Comparison of ENCODE assay signal across 22 cellular contexts in the genomic region with DNA sequence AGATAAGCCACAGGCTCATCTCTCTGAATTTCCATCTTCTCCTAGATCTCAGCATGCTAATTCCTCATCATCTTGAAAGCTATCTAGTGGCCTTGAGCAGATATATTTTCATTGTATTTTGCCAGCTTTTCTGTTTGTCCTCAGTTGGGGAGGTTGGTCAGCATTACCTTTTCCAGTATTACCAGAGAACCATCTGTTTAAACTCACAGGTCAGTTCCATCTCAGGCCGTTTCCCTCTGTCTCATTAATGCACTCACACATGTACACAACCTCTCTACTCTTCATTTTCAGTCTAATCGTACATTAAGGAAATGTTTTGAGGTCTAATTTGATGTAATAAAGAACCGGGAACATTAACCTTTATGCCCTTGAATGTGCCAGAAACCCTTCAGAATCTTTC. TPM values are rescaled to one million over a fixed set of nuclear protein-coding genes. Genes with fewer than 3 reads are reported as not detected.
DNase-seq lines count a peak whose midpoint lies in the region; ATAC-seq and TF ChIP-seq lines count a peak whose summit lies in the region.
"Had no signal": no experiment of that assay in that cellular context is flagged by ENCODE, and none has a peak within 500 bp of the region (broad histone marks: within the 10 kb centered on the region; RNA-seq: fewer than 3 reads in every experiment).

No MANE protein-coding gene starts in this region.

- no peak overlapping the region for H3K4me3 Mint-ChIP-seq in activated naive CD4-positive, alpha-beta T cell treated with anti-CD3 and anti-CD28 coated beads, Interleukin-2, amount 10 ng/mL, durations not matched to agents 7 days and 5 days
- no peak overlapping the region for H3K4me3 Mint-ChIP-seq in activated naive CD4-positive, alpha-beta T cell treated with anti-CD3 and anti-CD28 coated beads for 36 hours
- H3K4me3 Mint-ChIP-seq: dendritic cell treated with granulocyte-macrophage colony-stimulating factor and Interleukin-4, amounts not matched to agents 40 ng/mL and 50 ng/mL, for 4 days; immature natural killer cell had no signal

- H3K9me2 ChIP-seq in OCI-LY1 (ENCODE audit: low read depth, low read length) (no peaks in the 10 kb centered on the region), SK-N-SH (no peaks in the 10 kb centered on the region)

- H2AFZ ChIP-seq in OCI-LY1 (ENCODE audit: low read length) = no peak overlapping the region
- H2AFZ ChIP-seq in SK-N-SH (ENCODE audit: low read depth) = no peak overlapping the region

- H3K27ac Mint-ChIP-seq in activated naive CD4-positive, alpha-beta T cell treated with anti-CD3 and anti-CD28 coated beads, Interleukin-2, amount 10 ng/mL, durations not matched to agents 7 days and 5 days = peak overlapping the region; percentile 3
- no peak overlapping the region for H3K27ac Mint-ChIP-seq in activated naive CD4-positive, alpha-beta T cell treated with anti-CD3 and anti-CD28 coated beads for 36 hours
- H3K27ac Mint-ChIP-seq: activated T-helper 2 cell treated with anti-CD3 and anti-CD28 coated beads, Interferon-gamma antibody, Interleukin-2, Interleukin-4, amounts not matched to agents 10 μg/mL and 5 μg/mL and 100 μg/mL, durations not matched to agents 14 hours and 24 hours and 36 hours; dendritic cell treated with granulocyte-macrophage colony-stimulating factor and Interleukin-4, amounts not matched to agents 40 ng/mL and 50 ng/mL, for 4 days had no signal

- intact Hi-C loops in activated naive CD4-positive, alpha-beta T cell treated with anti-CD3 and anti-CD28 coated beads for 36 hours (cut with micrococcal nuclease) = no loop called here
- intact Hi-C loops in esophagus muscularis mucosa (cut with DNase I) = no loop called here

- H3F3A ChIP-seq in OCI-LY1 (ENCODE audit: insufficient read depth, low read length) (no peaks in the 10 kb centered on the region), SK-N-SH (replicated peaks; ENCODE audit: insufficient read depth) (peaks cover 8% of the 10 kb centered on the region)

- H3K4me2 ChIP-seq in OCI-LY1 (ENCODE audit: low read length) (peak overlapping the region; percentile 44), SK-N-SH (no peak overlapping the region)
- H3K4me2 ChIP-seq: A549 had no signal

- no peaks in the 10 kb centered on the region for H3K9me3 Mint-ChIP-seq in activated naive CD4-positive, alpha-beta T cell treated with anti-CD3 and anti-CD28 coated beads, Interleukin-2, amount 10 ng/mL, durations not matched to agents 7 days and 5 days
- H3K9me3 Mint-ChIP-seq in activated naive CD4-positive, alpha-beta T cell treated with anti-CD3 and anti-CD28 coated beads for 36 hours = no peaks in the 10 kb centered on the region
- H3K9me3 Mint-ChIP-seq: activated T-helper 2 cell treated with anti-CD3 and anti-CD28 coated beads, Interferon-gamma antibody, Interleukin-2, Interleukin-4, amounts not matched to agents 10 μg/mL and 5 μg/mL and 100 μg/mL, durations not matched to agents 14 hours and 24 hours and 36 hours; dendritic cell treated with granulocyte-macrophage colony-stimulating factor and Interleukin-4, amounts not matched to agents 40 ng/mL and 50 ng/mL, for 4 days; immature natural killer cell had no signal

- H3K79me2 ChIP-seq in OCI-LY1 (ENCODE audit: insufficient read depth, low read length) = 0 out of 2 replicates have a peak, but pooled peaks cover 7% of the 10 kb centered on the region
- peaks cover 41% of the 10 kb centered on the region for H3K79me2 ChIP-seq in SK-N-SH (ENCODE audit: insufficient read depth)

- peaks cover 18% of the 10 kb centered on the region for H3K4me1 Mint-ChIP-seq in activated naive CD4-positive, alpha-beta T cell treated with anti-CD3 and anti-CD28 coated beads, Interleukin-2, amount 10 ng/mL, durations not matched to agents 7 days and 5 days
- H3K4me1 Mint-ChIP-seq in activated naive CD4-positive, alpha-beta T cell treated with anti-CD3 and anti-CD28 coated beads for 36 hours (ENCODE audit: low read depth) = peaks cover 18% of the 10 kb centered on the region

- peaks cover 54% of the 10 kb centered on the region for H3K36me3 Mint-ChIP-seq in activated naive CD4-positive, alpha-beta T cell treated with anti-CD3 and anti-CD28 coated beads, Interleukin-2, amount 10 ng/mL, durations not matched to agents 7 days and 5 days
- peaks cover 30% of the 10 kb centered on the region for H3K36me3 Mint-ChIP-seq in activated naive CD4-positive, alpha-beta T cell treated with anti-CD3 and anti-CD28 coated beads for 36 hours (ENCODE audit: low read depth)

- H3K27me3 Mint-ChIP-seq in activated naive CD4-positive, alpha-beta T cell treated with anti-CD3 and anti-CD28 coated beads, Interleukin-2, amount 10 ng/mL, durations not matched to agents 7 days and 5 days = no peaks in the 10 kb centered on the region
- H3K27me3 Mint-ChIP-seq in activated naive CD4-positive, alpha-beta T cell treated with anti-CD3 and anti-CD28 coated beads for 36 hours (ENCODE audit: low read depth) = no peaks in the 10 kb centered on the region
- H3K27me3 Mint-ChIP-seq: dendritic cell treated with granulocyte-macrophage colony-stimulating factor and Interleukin-4, amounts not matched to agents 40 ng/mL and 50 ng/mL, for 4 days had no signal

- H3K4me3 ChIP-seq in OCI-LY1 (ENCODE audit: low read depth, low read length, poor library complexity, severe bottlenecking) (no peak overlapping the region), esophagus muscularis mucosa (no peak overlapping the region), stomach smooth muscle (ENCODE audit: low read length in 2 of 2) (peak overlapping the region in 1 of 2 donors; percentile 8), SK-N-SH (ENCODE audit: low read depth in 2 of 2, low read length in 1 of 2) (no peak overlapping the region)
- H3K4me3 ChIP-seq: A549, adrenal gland, cardiac muscle cell, stomach had no signal

- H4K20me1 ChIP-seq in OCI-LY1 (ENCODE audit: insufficient read depth, low read length) (no peaks in the 10 kb centered on the region), SK-N-SH (ENCODE audit: insufficient read depth) (no peaks in the 10 kb centered on the region)

- H3K27me3 ChIP-seq in OCI-LY1 (ENCODE audit: insufficient read depth, low read length) = no peaks in the 10 kb centered on the region
- no peaks in the 10 kb centered on the region for H3K27me3 ChIP-seq in esophagus muscularis mucosa
- H3K27me3 ChIP-seq in stomach smooth muscle (ENCODE audit: control insufficient read depth in 1 of 2, insufficient read depth in 2 of 2, low read length in 2 of 2) = no peaks in the 10 kb centered on the region
- no peaks in the 10 kb centered on the region for H3K27me3 ChIP-seq in SK-N-SH (ENCODE audit: insufficient read depth)
- H3K27me3 ChIP-seq: adrenal gland, cardiac muscle cell, stomach had no signal

- 37% methylated on average over 3 of the region's 3 CpGs for WGBS in esophagus muscularis mucosa
- 58% methylated on average over 3 of the region's 3 CpGs for whole genome bisulfite sequencing in SK-N-SH (ENCODE audit: low lambda C conversion rate)

- TF ChIP-seq CTCF in OCI-LY1 (IDR thresholded peaks at IDR 0.05; ENCODE audit: low read length) (no peak), esophagus muscularis mucosa (IDR thresholded peaks at IDR 0.05) (no peak), SK-N-SH (IDR thresholded peaks at IDR 0.05) (no peak)

- no peak for DNase-seq in activated naive CD4-positive, alpha-beta T cell treated with anti-CD3 and anti-CD28 coated beads, Interleukin-2, amount 10 ng/mL, durations not matched to agents 7 days and 5 days
- no peak for DNase-seq in activated naive CD4-positive, alpha-beta T cell treated with anti-CD3 and anti-CD28 coated beads for 36 hours
- DNase-seq in esophagus muscularis mucosa (ENCODE audit: extremely low spot score) (no peak), NCI-H1092 (lab: John Stamatoyannopoulos, UW) (no peak), SK-N-SH (no peak)
- DNase-seq: adrenal gland; immature natural killer cell; NCI-H1694 treated with DMSO at 0.1 percent for 48 hours; NCI-H2227 treated with DMSO at 0.1 percent for 48 hours; NCI-H82; small intestine; stimulated activated CD4-positive, alpha-beta T cell treated with anti-CD3 and anti-CD28 coated beads, Interleukin-2, amount 100 ng/mL, for 48 hours; stomach; T-helper 9 cell had no signal

- no peak for TF ChIP-seq RAD21 in SK-N-SH (IDR thresholded peaks at IDR 0.05; ENCODE audit: low read length)

- TF ChIP-seq POLR2A in esophagus muscularis mucosa (IDR thresholded peaks at IDR 0.05; ENCODE audit: low read depth) = no peak

- no peak for TF ChIP-seq EP300 in esophagus muscularis mucosa (IDR thresholded peaks at IDR 0.05)
- no peak for TF ChIP-seq EP300 in SK-N-SH (IDR thresholded peaks at IDR 0.05; ENCODE audit: borderline replicate concordance in 1 of 2, low read depth in 1 of 2, low read length in 1 of 2)

- H3K27ac ChIP-seq in OCI-LY1 (ENCODE audit: low read depth, low read length, poor library complexity, severe bottlenecking) (peak overlapping the region; percentile 84), esophagus muscularis mucosa (replicated peaks in 1 of 4) (peak overlapping the region in 3 of 4 donors; percentile 36 to 50 (median 41)), stomach smooth muscle (ENCODE audit: low read length) (peak overlapping the region; percentile 46), SK-N-SH (ENCODE audit: low read depth in 2 of 2, low read length in 1 of 2) (no peak overlapping the region; a peak in 1 of 4 replicates)
- H3K27ac ChIP-seq: A549, adrenal gland, cardiac muscle cell had no signal

- ATAC-seq in GM18861 (IDR thresholded peaks at IDR 0.05; ENCODE audit: unreplicated experiment) = no peak
- ATAC-seq: A549, SK-N-SH treated with all-trans-retinoic acid at 6 μM for 48 hours had no signal

- H3K9me3 ChIP-seq in OCI-LY1 (ENCODE audit: low read length) (no peaks in the 10 kb centered on the region), esophagus muscularis mucosa (no peaks in the 10 kb centered on the region), stomach smooth muscle (ENCODE audit: control insufficient read depth in 2 of 2, low read length in 2 of 2) (no peaks in the 10 kb centered on the region), SK-N-SH (no peaks in the 10 kb centered on the region)
- H3K9me3 ChIP-seq: A549, adrenal gland, stomach had no signal

- H3K4me1 ChIP-seq in OCI-LY1 (ENCODE audit: insufficient read depth, low read length, severe bottlenecking) (peaks cover 52% of the 10 kb centered on the region), esophagus muscularis mucosa (peaks cover 0 to 52% (median 44%) of the 10 kb centered on the region in 4 donors), stomach smooth muscle (ENCODE audit: control insufficient read depth, insufficient read depth, low read length) (peaks cover 12% of the 10 kb centered on the region), SK-N-SH (ENCODE audit: control insufficient read depth in 1 of 2, insufficient read depth in 2 of 2, low read depth in 1 of 2, low read length in 1 of 2) (peaks cover 0 to 10% of the 10 kb centered on the region in 2 experiments; a peak in 3 of 4 replicates)
- H3K4me1 ChIP-seq: A549, adrenal gland had no signal

- H3K9ac ChIP-seq in OCI-LY1 (ENCODE audit: low read length) (peak overlapping the region; percentile 7; the same call in 1 of the 2 replicates), stomach smooth muscle (ENCODE audit: low read length in 2 of 2) (peak overlapping the region in 1 of 2 donors; percentile 19), SK-N-SH (no peak overlapping the region)

- POLR2A ChIA-PET in SK-N-SH (lab: Yijun Ruan, JAX) = no interaction called here

- peaks cover 77% of the 10 kb centered on the region for H3K36me3 ChIP-seq in OCI-LY1 (ENCODE audit: insufficient read depth, low read length)
- H3K36me3 ChIP-seq in esophagus muscularis mucosa = peaks cover 23 to 79% (median 53%) of the 10 kb centered on the region in 4 donors
- H3K36me3 ChIP-seq in stomach smooth muscle (ENCODE audit: control insufficient read depth in 2 of 2, insufficient read depth in 2 of 2, low read length in 2 of 2) = peaks cover 22 to 26% of the 10 kb centered on the region in 2 donors
- peaks cover 67 to 68% of the 10 kb centered on the region in 2 experiments for H3K36me3 ChIP-seq in SK-N-SH (replicated peaks in 1 of 2; ENCODE audit: control insufficient read depth in 1 of 2, insufficient read depth in 2 of 2, low read length in 1 of 2)

- CTCF ChIA-PET in activated naive CD4-positive, alpha-beta T cell treated with anti-CD3 and anti-CD28 coated beads, Interleukin-2, amount 10 ng/mL, durations not matched to agents 7 days and 5 days (lab: Charles Lee) = no interaction called here
- CTCF ChIA-PET in activated naive CD4-positive, alpha-beta T cell treated with anti-CD3 and anti-CD28 coated beads for 36 hours (lab: Charles Lee) = no interaction called here
- CTCF ChIA-PET in SK-N-SH (lab: Yijun Ruan, JAX) = interaction anchor here (0.7 kb wide), 1 partner anchor 515 kb away, joined by 3 read pairs; no protein-coding TSS in a partner anchor

RNA-seq across cellular contexts. Expression of a gene that starts 29.7 kb away (rescaled TPM):
- total RNA-seq in activated naive CD4-positive, alpha-beta T cell treated with anti-CD3 and anti-CD28 coated beads for 36 hours = 10 to 100 TPM; 10.7 to 11.3 TPM
- 10 to 100 TPM; 13.2 to 21.6 (median 19.4) TPM for total RNA-seq in esophagus muscularis mucosa
- polyA plus RNA-seq in SK-N-SH (2012; rRNA removed) = 6.4 and 9.2 TPM in 2 replicates
- 8.1 and 9.0 TPM in 2 replicates for polyA plus RNA-seq in SK-N-SH (2012; cell fraction: cytosol; rRNA removed)
- polyA plus RNA-seq in SK-N-SH (2012; cell fraction: nucleus; rRNA removed) = 12.4 and 22.4 TPM in 2 replicates

Comparison
In these comparisons a context has a peak if more than half of its experiments do, and no peak if none do; other contexts are left out.
1. H3K27ac ChIP-seq: peak in OCI-LY1 (single experiment), esophagus muscularis mucosa (3 of 4) and stomach smooth muscle (single experiment); none in SK-N-SH (0 of 2).